ENCODE assay signal across 1 cellular context in the genomic region with DNA sequence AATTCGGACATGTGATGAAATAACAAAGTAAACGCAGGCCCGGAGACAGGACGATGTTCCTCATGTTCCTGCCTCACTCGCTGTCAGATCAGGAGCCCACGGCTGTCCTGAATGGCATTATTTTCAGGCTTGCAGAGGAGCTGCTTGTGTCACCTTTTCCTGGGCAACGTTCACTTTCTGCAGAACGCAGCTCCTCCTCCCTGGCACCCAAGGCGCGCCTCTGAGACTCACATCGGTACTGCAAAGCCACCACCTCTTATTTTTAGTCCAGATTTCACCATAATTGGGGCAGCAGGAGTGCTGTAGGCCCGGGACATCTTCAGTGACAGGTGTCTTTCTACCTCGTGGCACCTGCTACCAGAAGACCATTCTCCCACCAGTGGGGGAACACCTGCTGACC.
TF ChIP-seq lines count a peak whose summit lies in the region.

No MANE protein-coding gene starts in this region.

TF ChIP-seq in HepG2, 621 proteins besides CTCF, POLR2A, EP300 and RAD21:
- TF ChIP-seq, protein P1, sequence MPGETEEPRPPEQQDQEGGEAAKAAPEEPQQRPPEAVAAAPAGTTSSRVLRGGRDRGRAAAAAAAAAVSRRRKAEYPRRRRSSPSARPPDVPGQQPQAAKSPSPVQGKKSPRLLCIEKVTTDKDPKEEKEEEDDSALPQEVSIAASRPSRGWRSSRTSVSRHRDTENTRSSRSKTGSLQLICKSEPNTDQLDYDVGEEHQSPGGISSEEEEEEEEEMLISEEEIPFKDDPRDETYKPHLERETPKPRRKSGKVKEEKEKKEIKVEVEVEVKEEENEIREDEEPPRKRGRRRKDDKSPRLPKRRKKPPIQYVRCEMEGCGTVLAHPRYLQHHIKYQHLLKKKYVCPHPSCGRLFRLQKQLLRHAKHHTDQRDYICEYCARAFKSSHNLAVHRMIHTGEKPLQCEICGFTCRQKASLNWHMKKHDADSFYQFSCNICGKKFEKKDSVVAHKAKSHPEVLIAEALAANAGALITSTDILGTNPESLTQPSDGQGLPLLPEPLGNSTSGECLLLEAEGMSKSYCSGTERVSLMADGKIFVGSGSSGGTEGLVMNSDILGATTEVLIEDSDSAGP (CRISPR knock-in tag; IDR thresholded peaks at IDR 0.05; ENCODE audit: borderline replicate concordance) = no peak
- TF ChIP-seq SOX6 (IDR thresholded peaks at IDR 0.05) (no peak), SOX6 (CRISPR knock-in tag; IDR thresholded peaks at IDR 0.05) (no peak), HNRNPLL (IDR thresholded peaks at IDR 0.05; ENCODE audit: low read depth, low read length, poor library complexity, severe bottlenecking) (no peak), ZNF530 (CRISPR knock-in tag; IDR thresholded peaks at IDR 0.05; ENCODE audit: low read depth) (no peak), CHD2 (IDR thresholded peaks at IDR 0.05; ENCODE audit: low read depth, low read length) (no peak)
